ENCODE assay signal across 1 cellular context in genomic region chr14:37172024-37172869, GRCh38.
TF ChIP-seq lines count a peak whose summit lies in the region.

Gene SLC25A21 (minus strand): TSS chr14:37172606.

TF ChIP-seq in HepG2, 621 proteins besides CTCF, POLR2A, EP300 and RAD21 (continued from another document and continues in another):
- peak; percentile 99; the same call in 1 of the 2 replicates for TF ChIP-seq IRX3 (CRISPR knock-in tag; IDR thresholded peaks at IDR 0.05; ENCODE audit: borderline replicate concordance, low read depth)
- peak; percentile 96 for TF ChIP-seq HOXA3 (CRISPR knock-in tag; IDR thresholded peaks at IDR 0.05)
- TF ChIP-seq FOXA3 (CRISPR knock-in tag; IDR thresholded peaks at IDR 0.05): peak; percentile 80
- peak; percentile 97; the same call in 1 of the 2 replicates for TF ChIP-seq ZNF569 (CRISPR knock-in tag; IDR thresholded peaks at IDR 0.05; ENCODE audit: borderline replicate concordance)
- peak; percentile 90; the same call in 1 of the 2 replicates for TF ChIP-seq ZNF142 (CRISPR knock-in tag; IDR thresholded peaks at IDR 0.05)
- peak; percentile 57 for TF ChIP-seq NFYC (CRISPR knock-in tag; IDR thresholded peaks at IDR 0.05)
- peak; percentile 97 for TF ChIP-seq POLR2AphosphoS5 (IDR thresholded peaks at IDR 0.05; ENCODE audit: low read depth, low read length)
- peak; percentile 98 for TF ChIP-seq PAX8 (CRISPR knock-in tag; IDR thresholded peaks at IDR 0.05; ENCODE audit: borderline replicate concordance)
- peak; percentile 96 for TF ChIP-seq CHCHD3 (CRISPR knock-in tag; IDR thresholded peaks at IDR 0.05)
- TF ChIP-seq ZNF33A (CRISPR knock-in tag; IDR thresholded peaks at IDR 0.05; ENCODE audit: borderline replicate concordance): peak; percentile 76; the same call in 1 of the 2 replicates
- peak; percentile 65 for TF ChIP-seq PATZ1 (CRISPR knock-in tag; IDR thresholded peaks at IDR 0.05)
- TF ChIP-seq HMGXB3 (CRISPR knock-in tag; IDR thresholded peaks at IDR 0.05; ENCODE audit: borderline replicate concordance): peak; percentile 83
- TF ChIP-seq NONO (IDR thresholded peaks at IDR 0.05): no peak
- peak; percentile 97 for TF ChIP-seq NONO (CRISPR knock-in tag; conservative IDR thresholded peaks at IDR 0.05)
- 0 out of 4 replicates have a peak, but pooled peaks of 1 of the 2 experiments have one; percentile 4 for TF ChIP-seq NR2F1 (CRISPR knock-in tag; IDR thresholded peaks at IDR 0.05)
- TF ChIP-seq ETV5 (CRISPR knock-in tag; IDR thresholded peaks at IDR 0.05; ENCODE audit: borderline replicate concordance): peak; percentile 53
- TF ChIP-seq, protein P1, sequence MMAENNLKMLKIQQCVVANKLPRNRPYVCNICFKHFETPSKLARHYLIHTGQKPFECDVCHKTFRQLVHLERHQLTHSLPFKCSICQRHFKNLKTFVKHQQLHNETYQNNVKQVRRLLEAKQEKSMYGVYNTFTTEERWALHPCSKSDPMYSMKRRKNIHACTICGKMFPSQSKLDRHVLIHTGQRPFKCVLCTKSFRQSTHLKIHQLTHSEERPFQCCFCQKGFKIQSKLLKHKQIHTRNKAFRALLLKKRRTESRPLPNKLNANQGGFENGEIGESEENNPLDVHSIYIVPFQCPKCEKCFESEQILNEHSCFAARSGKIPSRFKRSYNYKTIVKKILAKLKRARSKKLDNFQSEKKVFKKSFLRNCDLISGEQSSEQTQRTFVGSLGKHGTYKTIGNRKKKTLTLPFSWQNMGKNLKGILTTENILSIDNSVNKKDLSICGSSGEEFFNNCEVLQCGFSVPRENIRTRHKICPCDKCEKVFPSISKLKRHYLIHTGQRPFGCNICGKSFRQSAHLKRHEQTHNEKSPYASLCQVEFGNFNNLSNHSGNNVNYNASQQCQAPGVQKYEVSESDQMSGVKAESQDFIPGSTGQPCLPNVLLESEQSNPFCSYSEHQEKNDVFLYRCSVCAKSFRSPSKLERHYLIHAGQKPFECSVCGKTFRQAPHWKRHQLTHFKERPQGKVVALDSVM (CRISPR knock-in tag; IDR thresholded peaks at IDR 0.05): peak; percentile 93
- TF ChIP-seq ZNF83 (CRISPR knock-in tag; IDR thresholded peaks at IDR 0.05; ENCODE audit: borderline replicate concordance): peak; percentile 99
- peak; percentile 59; the same call in 1 of the 2 replicates for TF ChIP-seq ADNP (CRISPR knock-in tag; IDR thresholded peaks at IDR 0.05)
- TF ChIP-seq, protein P2, sequence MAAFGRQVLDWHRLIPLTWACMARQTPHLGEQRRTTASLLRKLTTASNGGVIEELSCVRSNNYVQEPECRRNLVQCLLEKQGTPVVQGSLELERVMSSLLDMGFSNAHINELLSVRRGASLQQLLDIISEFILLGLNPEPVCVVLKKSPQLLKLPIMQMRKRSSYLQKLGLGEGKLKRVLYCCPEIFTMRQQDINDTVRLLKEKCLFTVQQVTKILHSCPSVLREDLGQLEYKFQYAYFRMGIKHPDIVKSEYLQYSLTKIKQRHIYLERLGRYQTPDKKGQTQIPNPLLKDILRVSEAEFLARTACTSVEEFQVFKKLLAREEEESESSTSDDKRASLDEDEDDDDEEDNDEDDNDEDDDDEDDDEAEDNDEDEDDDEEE (CRISPR knock-in tag; IDR thresholded peaks at IDR 0.05): peak; percentile 98
- peak; percentile 98 for TF ChIP-seq KLF12 (CRISPR knock-in tag; IDR thresholded peaks at IDR 0.05; ENCODE audit: borderline replicate concordance)
- peak; percentile 28 for TF ChIP-seq RBAK (CRISPR knock-in tag; IDR thresholded peaks at IDR 0.05)
- TF ChIP-seq FIP1L1 (IDR thresholded peaks at IDR 0.05; ENCODE audit: borderline replicate concordance, insufficient read depth, low read depth, low read length): peak; percentile 95
- TF ChIP-seq ELF1 (CRISPR knock-in tag; IDR thresholded peaks at IDR 0.05): peak; percentile 74
- peak; percentile 59 for TF ChIP-seq RARA (CRISPR knock-in tag; IDR thresholded peaks at IDR 0.05)
- peak; percentile 89 for TF ChIP-seq ZNF878 (CRISPR knock-in tag; IDR thresholded peaks at IDR 0.05)
- TF ChIP-seq MAFF (IDR thresholded peaks at IDR 0.05; ENCODE audit: low read depth, low read length): no peak
- peak; percentile 95 for TF ChIP-seq ZNF530 (CRISPR knock-in tag; IDR thresholded peaks at IDR 0.05; ENCODE audit: low read depth)
- TF ChIP-seq KDM5B (CRISPR knock-in tag; IDR thresholded peaks at IDR 0.05; ENCODE audit: borderline replicate concordance): peak; percentile 100
- 0 out of 2 replicates have a peak, but pooled peaks have one; percentile 76 for TF ChIP-seq ZFP62 (CRISPR knock-in tag; IDR thresholded peaks at IDR 0.05)
- peak; percentile 100 for TF ChIP-seq ZBTB4 (CRISPR knock-in tag; IDR thresholded peaks at IDR 0.05; ENCODE audit: borderline replicate concordance)
- peak; percentile 96 for TF ChIP-seq ZNF160 (CRISPR knock-in tag; IDR thresholded peaks at IDR 0.05)
- peak; percentile 33; the same call in 1 of the 2 replicates for TF ChIP-seq ZNF383 (CRISPR knock-in tag; IDR thresholded peaks at IDR 0.05; ENCODE audit: borderline replicate concordance)
- TF ChIP-seq, protein P3, sequence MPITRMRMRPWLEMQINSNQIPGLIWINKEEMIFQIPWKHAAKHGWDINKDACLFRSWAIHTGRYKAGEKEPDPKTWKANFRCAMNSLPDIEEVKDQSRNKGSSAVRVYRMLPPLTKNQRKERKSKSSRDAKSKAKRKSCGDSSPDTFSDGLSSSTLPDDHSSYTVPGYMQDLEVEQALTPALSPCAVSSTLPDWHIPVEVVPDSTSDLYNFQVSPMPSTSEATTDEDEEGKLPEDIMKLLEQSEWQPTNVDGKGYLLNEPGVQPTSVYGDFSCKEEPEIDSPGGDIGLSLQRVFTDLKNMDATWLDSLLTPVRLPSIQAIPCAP (CRISPR knock-in tag; IDR thresholded peaks at IDR 0.05; ENCODE audit: low read depth): peak; percentile 77; the same call in 1 of the 2 replicates
- peak; percentile 71 for TF ChIP-seq RXRB (CRISPR knock-in tag; IDR thresholded peaks at IDR 0.05; ENCODE audit: borderline replicate concordance)
- peak; percentile 99; the same call in 1 of the 2 replicates for TF ChIP-seq GLI4 (CRISPR knock-in tag; IDR thresholded peaks at IDR 0.05; ENCODE audit: borderline replicate concordance)
- TF ChIP-seq ZNF557 (CRISPR knock-in tag; IDR thresholded peaks at IDR 0.05): peak; percentile 95
- TF ChIP-seq NR2F6 (IDR thresholded peaks at IDR 0.05): peak; percentile 59; the same call in 1 of the 2 replicates
- TF ChIP-seq NR2F6 (CRISPR knock-in tag; IDR thresholded peaks at IDR 0.05): peak; percentile 35
- TF ChIP-seq PITX1 (CRISPR knock-in tag; IDR thresholded peaks at IDR 0.05): peak; percentile 92
